In genomic region chr10:126175586-126176258, GRCh38 we compare ENCODE assay signal across 26 cellular contexts.
DNase-seq lines count a peak whose midpoint lies in the region; FAIRE-seq and TF ChIP-seq lines count a peak whose summit lies in the region.
"Had no signal": no experiment of that assay in that cellular context is flagged by ENCODE, and none has a peak within 500 bp of the region (broad histone marks: within the 10 kb centered on the region; RNA-seq: fewer than 3 reads in every experiment).

No MANE protein-coding gene starts in this region.

- H2AFZ ChIP-seq in H1 (ENCODE audit: low read length) (peak overlapping the region; percentile 75), neuron (ENCODE audit: low read depth, low read length) (peak overlapping the region; percentile 7)
- H2AFZ ChIP-seq: GM23248, hepatocyte had no signal

- CTCF ChIA-PET in H1 (lab: Charles Lee; ENCODE audit: partially characterized antibody) = interaction anchor here (0.6 to 0.8 kb wide), 3 partner anchors 16 to 303 kb away, joined by 3 to 4 read pairs (median 3); no protein-coding TSS in a partner anchor

- no peak overlapping the region for H2AK5ac ChIP-seq in H1 (ENCODE audit: low read depth, low read length)

- no peak for TF ChIP-seq RAD21 in H1 (IDR thresholded peaks at IDR 0.05 in 1 of 2, conservative IDR thresholded peaks at IDR 0.05 in 1 of 2; ENCODE audit: low read depth in 2 of 2, low read length in 2 of 2)

- FAIRE-seq in H1 (lab: Jason Lieb, UNC) = no peak
- FAIRE-seq: islet of Langerhans had no signal

- H3K27me3 ChIP-seq in SJSA1 (replicated peaks) (no peaks in the 10 kb centered on the region), H1 (replicated peaks in 1 of 4; ENCODE audit: control insufficient read depth in 3 of 4, extremely low read depth in 1 of 4, insufficient read depth in 3 of 4, low read length in 3 of 4) (no peaks in the 10 kb centered on the region), neuron (ENCODE audit: insufficient read depth, low read length) (no peaks in the 10 kb centered on the region)
- H3K27me3 ChIP-seq: BE2C, dorsolateral prefrontal cortex, hepatocyte had no signal

- H3K36me3 ChIP-seq in SJSA1 (no peaks in the 10 kb centered on the region), H1 (ENCODE audit: control insufficient read depth in 2 of 4, insufficient read depth in 4 of 4, low read length in 3 of 4) (no peaks in the 10 kb centered on the region), neuron (ENCODE audit: insufficient read depth, low read length) (no peaks in the 10 kb centered on the region)
- H3K36me3 ChIP-seq: BE2C had no signal

- no peak for TF ChIP-seq EP300 in H1 (IDR thresholded peaks at IDR 0.05; ENCODE audit: borderline replicate concordance in 1 of 2, low read depth in 2 of 2, low read length in 2 of 2)

- TF ChIP-seq CTCF in H1 (IDR thresholded peaks at IDR 0.05; ENCODE audit: control extremely low read depth in 1 of 3, insufficient read depth in 1 of 3, low read depth in 1 of 3, low read length in 3 of 3) = no peak

- H3K9ac ChIP-seq in H1 (replicated peaks in 1 of 4; ENCODE audit: extremely low read depth in 1 of 4, low read depth in 3 of 4, low read length in 3 of 4) = no peak overlapping the region
- H3K9ac ChIP-seq: GM23248 had no signal

- H4K8ac ChIP-seq in H1 (ENCODE audit: extremely low read depth, insufficient read depth, low read length) = no peak overlapping the region

- no peak overlapping the region; a peak in 1 of 4 replicates for H3K4me2 ChIP-seq in H1 (ENCODE audit: insufficient read depth in 1 of 2, low read depth in 2 of 2, low read length in 2 of 2)
- H3K4me2 ChIP-seq: hepatocyte had no signal

- no peak for TF ChIP-seq POLR2A in H1 (IDR thresholded peaks at IDR 0.05; ENCODE audit: control extremely low read depth in 1 of 2, low read depth in 2 of 2, low read length in 2 of 2)

- H3K4ac ChIP-seq in H1 (replicated peaks; ENCODE audit: insufficient read length, low read depth, low read length) = peak overlapping the region; percentile 4

- H3K56ac ChIP-seq in H1 (replicated peaks; ENCODE audit: insufficient read length, low read depth, low read length) = no peak overlapping the region

- peak overlapping the region; percentile 23 for H4K91ac ChIP-seq in H1 (replicated peaks; ENCODE audit: insufficient read length, low read length)

- H3K4me3 ChIP-seq in SJSA1 (no peak overlapping the region), H1 (ENCODE audit: extremely low read depth in 1 of 4, insufficient read depth in 2 of 4, low read depth in 3 of 4, low read length in 4 of 4) (no peak overlapping the region), neuron (ENCODE audit: low read length) (no peak overlapping the region)
- H3K4me3 ChIP-seq: dorsolateral prefrontal cortex, GM23248, hepatocyte had no signal

- no peaks in the 10 kb centered on the region for H3K9me3 ChIP-seq in SJSA1 (replicated peaks)
- no peaks in the 10 kb centered on the region for H3K9me3 ChIP-seq in H1 (ENCODE audit: insufficient read depth in 2 of 2, low read depth in 1 of 2, low read length in 1 of 2)
- no peaks in the 10 kb centered on the region for H3K9me3 ChIP-seq in neuron (ENCODE audit: low read length)
- H3K9me3 ChIP-seq: BE2C had no signal

- H2BK20ac ChIP-seq in H1 (ENCODE audit: low read length) = peak overlapping the region; percentile 29; the same call in 1 of the 2 replicates

- no peak overlapping the region for H4K5ac ChIP-seq in H1 (ENCODE audit: insufficient read length, low read depth, low read length)

- POLR2A ChIA-PET in H1 (lab: Charles Lee; ENCODE audit: partially characterized antibody) = no interaction called here

- no peak overlapping the region for H2BK120ac ChIP-seq in H1 (replicated peaks; ENCODE audit: low read depth, low read length)

- peak overlapping the region; percentile 48 for H2BK5ac ChIP-seq in H1 (ENCODE audit: low read depth, low read length)

- peak overlapping the region; percentile 60 for H3K18ac ChIP-seq in H1 (ENCODE audit: extremely low read depth, low read length)

- H2BK15ac ChIP-seq in H1 (ENCODE audit: low read length) = 0 out of 2 replicates have a peak overlapping the region, but pooled peaks have one; percentile 22

- no peaks in the 10 kb centered on the region for H3K23me2 ChIP-seq in H1 (ENCODE audit: low read depth, low read length)

- H3K23ac ChIP-seq in H1 (ENCODE audit: insufficient read length) = no peak overlapping the region

- H3K79me1 ChIP-seq in H1 (ENCODE audit: low read depth, low read length) = no peaks in the 10 kb centered on the region

- no peaks in the 10 kb centered on the region for H3K79me2 ChIP-seq in H1 (ENCODE audit: control insufficient read depth in 1 of 2, insufficient read depth in 2 of 2, low read length in 2 of 2)
- H3K79me2 ChIP-seq: hepatocyte had no signal

- H3K4me1 ChIP-seq in SJSA1 (replicated peaks) = peaks cover 53% of the 10 kb centered on the region
- peaks cover 5 to 22% (median 16%) of the 10 kb centered on the region in 4 experiments; a peak in 5 of 7 replicates for H3K4me1 ChIP-seq in H1 (replicated peaks in 1 of 4; ENCODE audit: control insufficient read depth in 3 of 4, insufficient read depth in 4 of 4, low read length in 3 of 4)
- peaks cover 39% of the 10 kb centered on the region for H3K4me1 ChIP-seq in neuron (ENCODE audit: insufficient read depth, low read length)
- H3K4me1 ChIP-seq: BE2C had no signal

- WGBS in H1 (ENCODE audit: extremely low coverage in 1 of 2, insufficient coverage in 1 of 2, insufficient read length in 1 of 2, insufficient replicate concordance in 2 of 2, low coverage in 1 of 2, low lambda C conversion rate in 2 of 2, missing lambda C conversion rate in 1 of 2), 2 experiments = 78% methylated on average over 16 of the region's 16 CpGs; no CpG with 5 or more reads in 1 of the 2 experiments

- no peak overlapping the region for H3K14ac ChIP-seq in H1 (ENCODE audit: insufficient read length)

- peak overlapping the region; percentile 18; the same call in 1 of the 2 replicates for H3K27ac ChIP-seq in SJSA1
- no peak overlapping the region for H3K27ac ChIP-seq in H1 (ENCODE audit: low read depth, low read length)
- H3K27ac ChIP-seq: epithelial cell of prostate, GM23248, hepatocyte had no signal

- peak overlapping the region; percentile 64 for H2BK12ac ChIP-seq in H1 (ENCODE audit: low read depth, low read length)

- H4K20me1 ChIP-seq in H1 (replicated peaks in 1 of 2; ENCODE audit: control insufficient read depth in 1 of 2, insufficient read depth in 2 of 2, low read length in 2 of 2) = no peaks in the 10 kb centered on the region

- DNase-seq in Daoy (ENCODE audit: low read depth) = peak; percentile 40
- no peak for DNase-seq in SJSA1 (ENCODE audit: low read depth in 1 of 2, low spot score in 2 of 2)
- DNase-seq in H1 (ENCODE audit: low read depth in 1 of 2, low spot score in 2 of 2) = no peak
- no peak for DNase-seq in stimulated activated CD4-positive, alpha-beta T cell treated with anti-CD3 and anti-CD28 coated beads, Interleukin-4, amount 100 ng/mL, for 24 hours
- no peak for DNase-seq in NCI-H187 treated with DMSO at 0.1 percent for 48 hours (lab: John Stamatoyannopoulos, UW)
- DNase-seq in NOMO-1 treated with dmso at 0.1 percent for 144 hours (lab: John Stamatoyannopoulos, UW; ENCODE audit: unreplicated experiment) = no peak
- no peak for DNase-seq in superior temporal gyrus (ENCODE audit: extremely low spot score)
- DNase-seq: activated CD4-positive, alpha-beta T cell treated with anti-CD3 and anti-CD28 coated beads for 4 hours; activated naive CD4-positive, alpha-beta T cell treated with anti-CD3 and anti-CD28 coated beads, Interleukin-2, amount 10 ng/mL, durations not matched to agents 7 days and 5 days; activated T-cell treated with anti-CD3 and anti-CD28 coated beads, Interleukin-2, amount 50 U/mL, for 48 hours; amniotic stem cell; BE2C; DMS153; dorsolateral prefrontal cortex; GF-D8; GM23248; Kasumi-1; left ventricle myocardium superior; natural killer cell; NCI-H1694 treated with DMSO at 0.1 percent for 48 hours; NCI-H526 treated with DMSO at 0.1 percent for 48 hours; stimulated activated CD4-positive, alpha-beta T cell treated with anti-CD3 and anti-CD28 coated beads, Interleukin-1b, Interleukin-23, amount 100 ng/mL, for 48 hours had no signal

TF ChIP-seq in H1, 55 proteins besides CTCF, POLR2A, EP300 and RAD21:
- TF ChIP-seq SIN3A (conservative IDR thresholded peaks at IDR 0.05 in 1 of 2, IDR thresholded peaks at IDR 0.05 in 1 of 2; ENCODE audit: low read depth in 1 of 2, low read length in 2 of 2) (no peak), MAFK (IDR thresholded peaks at IDR 0.05; ENCODE audit: low read depth, low read length) (0 out of 2 replicates have a peak, but pooled peaks have one; percentile 45), SRF (IDR thresholded peaks at IDR 0.05; ENCODE audit: low read depth, low read length) (no peak)
